9 cellular contexts compared by ENCODE assay signal in genomic region chr18:35756506-35757117, GRCh38.
DNase-seq lines count a peak whose midpoint lies in the region; ATAC-seq and TF ChIP-seq lines count a peak whose summit lies in the region.
"Had no signal": no experiment of that assay in that cellular context is flagged by ENCODE, and none has a peak within 500 bp of the region (broad histone marks: within the 10 kb centered on the region; RNA-seq: fewer than 3 reads in every experiment).

No MANE protein-coding gene starts in this region.

- peak in 6 of 7 experiments; percentile 35 to 63 (median 47) for DNase-seq in CD8-positive, alpha-beta T cell
- DNase-seq in GM20000 (ENCODE audit: low spot score), result peak; percentile 66
- peak; percentile 52 for DNase-seq in MV-4-11 (lab: John Stamatoyannopoulos, UW)
- DNase-seq in SIG-M5 treated with dmso at 0.1 percent for 504 hours (lab: John Stamatoyannopoulos, UW; ENCODE audit: unreplicated experiment), result peak; percentile 69
- peak; percentile 41 for DNase-seq in amniotic epithelial cell (ENCODE audit: low read depth)
- DNase-seq in right atrium auricular region (ENCODE audit: low spot score), result no peak
- peak in 1 of 2 donors; percentile 22 for DNase-seq in gastrocnemius medialis
- DNase-seq in cerebellar nuclear complex (lab: John Stamatoyannopoulos, UW), result no peak

- H3K4me3 ChIP-seq in CD8-positive, alpha-beta T cell (ENCODE audit: low read depth, low read length), result no peak overlapping the region
- H3K4me3 ChIP-seq in right atrium auricular region, result no peak overlapping the region
- no peak overlapping the region for H3K4me3 ChIP-seq in gastrocnemius medialis

- no peaks in the 10 kb centered on the region for H3K36me3 ChIP-seq in CD8-positive, alpha-beta T cell (ENCODE audit: insufficient read depth, low read length)
- H3K36me3 ChIP-seq in right atrium auricular region (no peaks in the 10 kb centered on the region), gastrocnemius medialis (no peaks in the 10 kb centered on the region)

- CTCF ChIA-PET in CD8-positive, alpha-beta T cell (lab: Charles Lee), result interaction anchor here (0.6 to 2.5 kb wide), 13 partner anchors 10 to 535 kb away, joined by 3 to 15 read pairs (median 3); no protein-coding TSS in a partner anchor

- H3K9me3 ChIP-seq in CD8-positive, alpha-beta T cell (ENCODE audit: low read length), result no peaks in the 10 kb centered on the region
- no peaks in the 10 kb centered on the region for H3K9me3 ChIP-seq in right atrium auricular region
- H3K9me3 ChIP-seq in gastrocnemius medialis, result no peaks in the 10 kb centered on the region

- POLR2A ChIA-PET in CD8-positive, alpha-beta T cell (lab: Charles Lee), result no interaction called here

- ATAC-seq in CD8-positive, alpha-beta T cell, result peak; percentile 40
- ATAC-seq in gastrocnemius medialis, result peak; percentile 54 to 66

- H3K4me1 Mint-ChIP-seq in CD8-positive, alpha-beta T cell (ENCODE audit: low read depth), result no peaks in the 10 kb centered on the region
- H3K4me1 Mint-ChIP-seq: IgD-negative memory B cell had no signal

- no peaks in the 10 kb centered on the region for H3K4me1 ChIP-seq in CD8-positive, alpha-beta T cell (ENCODE audit: insufficient read depth, low read length)
- no peaks in the 10 kb centered on the region for H3K4me1 ChIP-seq in right atrium auricular region
- H3K4me1 ChIP-seq in gastrocnemius medialis, result no peaks in the 10 kb centered on the region

- peak; percentile 84 for TF ChIP-seq CTCF in CD8-positive, alpha-beta T cell (IDR thresholded peaks at IDR 0.05)
- TF ChIP-seq CTCF in GM20000 (IDR thresholded peaks at IDR 0.05; ENCODE audit: extremely low read depth, missing control alignments) (peak; percentile 50), right atrium auricular region (IDR thresholded peaks at IDR 0.05) (peak; percentile 59 to 87), gastrocnemius medialis (IDR thresholded peaks at IDR 0.05 in 4 of 5, conservative IDR thresholded peaks at IDR 0.05 in 1 of 5) (peak; percentile 46 to 73 (median 60))

- no peak overlapping the region for H3K27ac Mint-ChIP-seq in CD8-positive, alpha-beta T cell
- H3K27ac Mint-ChIP-seq: IgD-negative memory B cell had no signal

- no peak overlapping the region for H3K4me3 Mint-ChIP-seq in CD8-positive, alpha-beta T cell
- H3K4me3 Mint-ChIP-seq: IgD-negative memory B cell had no signal

- H3K27me3 ChIP-seq in CD8-positive, alpha-beta T cell (ENCODE audit: insufficient read depth, low read length), result no peaks in the 10 kb centered on the region
- H3K27me3 ChIP-seq in right atrium auricular region (no peaks in the 10 kb centered on the region), gastrocnemius medialis (no peaks in the 10 kb centered on the region)

- in situ Hi-C loops in gastrocnemius medialis (cut with MboI; ENCODE audit: low sequenced_read_pairs in 4 of 4), result loop anchor here (5.0 to 25.0 kb wide), 5 partner anchors 181 to 531 kb away; partner anchors contain the start of gene FHOD3 (in 1 of the 4)

- no peak for TF ChIP-seq POLR2A in gastrocnemius medialis (IDR thresholded peaks at IDR 0.05)

- peaks cover 3% of the 10 kb centered on the region for H3K9me3 Mint-ChIP-seq in CD8-positive, alpha-beta T cell

- no peak overlapping the region for H3K27ac ChIP-seq in CD8-positive, alpha-beta T cell (ENCODE audit: low read depth, low read length)
- H3K27ac ChIP-seq in right atrium auricular region, result no peak overlapping the region
- H3K27ac ChIP-seq in gastrocnemius medialis, result no peak overlapping the region

- intact Hi-C loops in CD8-positive, alpha-beta T cell (cut with DNase I, micrococcal nuclease), result loop anchor here (1.0 to 10.0 kb wide), 7 partner anchors 194 to 1051 kb away; no protein-coding TSS in a partner anchor
- intact Hi-C loops in gastrocnemius medialis (cut with DNase I; ENCODE audit: low total_unique reads), result loop anchor here (2.0 to 5.0 kb wide), 2 partner anchors 194 to 526 kb away; no protein-coding TSS in a partner anchor

- peaks cover 24% of the 10 kb centered on the region for H3K27me3 Mint-ChIP-seq in CD8-positive, alpha-beta T cell (ENCODE audit: low read depth)

- H3K36me3 Mint-ChIP-seq in CD8-positive, alpha-beta T cell, result no peaks in the 10 kb centered on the region
- H3K36me3 Mint-ChIP-seq: IgD-negative memory B cell had no signal

Comparison
In these comparisons a context has a peak if more than half of its experiments do, and no peak if none do; other contexts are left out.
1. DNase-seq: peak in CD8-positive, alpha-beta T cell (6 of 7), GM20000 (single experiment), MV-4-11 (single experiment), SIG-M5 treated with dmso at 0.1 percent for 504 hours (single experiment) and amniotic epithelial cell (single experiment); none in right atrium auricular region (single experiment) and cerebellar nuclear complex (0 of 2).
2. Peak in every context shown above with its lines, with median percentiles within 50 percentile points of each other: CTCF ChIP-seq.